8 cellular contexts compared by ENCODE assay signal in genomic region chr1:75632350-75632949, GRCh38. TPM values are rescaled to one million over a fixed set of nuclear protein-coding genes. Genes with fewer than 3 reads are reported as not detected.
A peak's percentile ranks its signal among the peaks of the same experiment; 100 is the strongest.
DNase-seq lines count a peak whose midpoint lies in the region; ATAC-seq, FAIRE-seq and TF ChIP-seq lines count a peak whose summit lies in the region.

No MANE protein-coding gene starts in this region.

- H3K4me3 Mint-ChIP-seq in activated CD4-positive, alpha-beta T cell treated with anti-CD3 and anti-CD28 coated beads for 36 hours = no peak overlapping the region

- CTCF ChIA-PET in activated CD4-positive, alpha-beta T cell treated with anti-CD3 and anti-CD28 coated beads for 36 hours (lab: Charles Lee) = interaction anchor here (0.6 to 1.9 kb wide), 5 partner anchors 30 to 400 kb away, joined by 3 to 7 read pairs (median 5); no protein-coding TSS in a partner anchor

- H3K27ac Mint-ChIP-seq in activated CD4-positive, alpha-beta T cell treated with anti-CD3 and anti-CD28 coated beads for 36 hours = no peak overlapping the region

- no peaks in the 10 kb centered on the region for H3K4me1 Mint-ChIP-seq in activated CD4-positive, alpha-beta T cell treated with anti-CD3 and anti-CD28 coated beads for 36 hours

- H3K36me3 Mint-ChIP-seq in activated CD4-positive, alpha-beta T cell treated with anti-CD3 and anti-CD28 coated beads for 36 hours (ENCODE audit: low read depth) = no peaks in the 10 kb centered on the region

- intact Hi-C loops in left colon (cut with DNase I, micrococcal nuclease) = loop anchor here in 1 of 2 donors (10.0 kb wide), 1 partner anchor 368 kb away; no protein-coding TSS in a partner anchor
- intact Hi-C loops in activated CD4-positive, alpha-beta T cell treated with anti-CD3 and anti-CD28 coated beads for 36 hours (cut with DNase I, micrococcal nuclease) = loop anchor here (1.0 to 10.0 kb wide), 6 partner anchors 366 to 860 kb away; no protein-coding TSS in a partner anchor

- FAIRE-seq in H54 (lab: Jason Lieb, UNC) = peak; percentile 84

- peaks cover 22% of the 10 kb centered on the region for H3K27me3 Mint-ChIP-seq in activated CD4-positive, alpha-beta T cell treated with anti-CD3 and anti-CD28 coated beads for 36 hours

- DNase-seq in NCI-H1092 treated with DMSO at 0.1 percent for 48 hours (lab: John Stamatoyannopoulos, UW) (peak; percentile 20), NCI-H1092 (lab: John Stamatoyannopoulos, UW) (no peak), H54 (ENCODE audit: insufficient read length, low spot score) (no peak), NCI-H128 (lab: John Stamatoyannopoulos, UW; ENCODE audit: unreplicated experiment) (peak; percentile 48), astrocyte of the hippocampus (ENCODE audit: low read depth, low spot score) (peak; percentile 65), left colon (no peak), GM19240 (ENCODE audit: insufficient read length, low spot score) (no peak)
- no peak for DNase-seq in activated CD4-positive, alpha-beta T cell treated with anti-CD3 and anti-CD28 coated beads for 36 hours

- POLR2A ChIA-PET in activated CD4-positive, alpha-beta T cell treated with anti-CD3 and anti-CD28 coated beads for 36 hours (lab: Charles Lee) = no interaction called here

- no peaks in the 10 kb centered on the region for H3K9me3 Mint-ChIP-seq in activated CD4-positive, alpha-beta T cell treated with anti-CD3 and anti-CD28 coated beads for 36 hours (ENCODE audit: low read depth)

- no peak for TF ChIP-seq POLR2A in H54 (IDR thresholded peaks at IDR 0.05; ENCODE audit: low read depth, low read length)

- ATAC-seq in left colon = peak; percentile 52
- no peak for ATAC-seq in activated CD4-positive, alpha-beta T cell treated with anti-CD3 and anti-CD28 coated beads for 36 hours

RNA-seq across cellular contexts. Expression of gene SLC44A5, which starts 21.5 kb away (rescaled TPM):
- 1 to 10 TPM; 6.7 to 8.4 TPM for total RNA-seq in left colon
- not detected for total RNA-seq in activated CD4-positive, alpha-beta T cell treated with anti-CD3 and anti-CD28 coated beads for 36 hours

Comparison
In these comparisons a context has a peak if more than half of its experiments do, and no peak if none do; other contexts are left out.
1. DNase-seq: peak in NCI-H1092 treated with DMSO at 0.1 percent for 48 hours (single experiment), NCI-H128 (single experiment) and astrocyte of the hippocampus (single experiment); none in NCI-H1092 (single experiment), H54 (single experiment), left colon (0 of 2), GM19240 (single experiment) and activated CD4-positive, alpha-beta T cell treated with anti-CD3 and anti-CD28 coated beads for 36 hours (single experiment).
2. RNA of gene SLC44A5, which starts 21.5 kb away (total RNA-seq): 6.7 to 8.4 TPM in left colon; not detected in activated CD4-positive, alpha-beta T cell treated with anti-CD3 and anti-CD28 coated beads for 36 hours; every median in the first group is over 4 times any median in the second.